18 cellular contexts compared by ENCODE assay signal in genomic region chr18:10033038-10033437, GRCh38.
DNase-seq lines count a peak whose midpoint lies in the region; TF ChIP-seq lines count a peak whose summit lies in the region.
"Had no signal": no experiment of that assay in that cellular context is flagged by ENCODE, and none has a peak within 500 bp of the region (broad histone marks: within the 10 kb centered on the region; RNA-seq: fewer than 3 reads in every experiment).

No MANE protein-coding gene starts in this region.

- peaks cover 0 to 1% of the 10 kb centered on the region in 2 donors for H3K36me3 Mint-ChIP-seq in CD14-positive monocyte

- TF ChIP-seq CTCF in CD14-positive monocyte (IDR thresholded peaks at IDR 0.05) (no peak), esophagus muscularis mucosa (IDR thresholded peaks at IDR 0.05) (no peak)

- H2BK12ac ChIP-seq in neuronal stem cell (ENCODE audit: low read length): no peak overlapping the region

- no peak overlapping the region for H3K23ac ChIP-seq in neuronal stem cell (ENCODE audit: low read depth, low read length, poor library complexity)

- H3K4me1 ChIP-seq in esophagus muscularis mucosa (peaks cover 10 to 22% (median 15%) of the 10 kb centered on the region in 4 donors), neuronal stem cell (ENCODE audit: control insufficient read depth in 2 of 2, insufficient read depth in 1 of 2, low read depth in 1 of 2, low read length in 2 of 2) (peaks cover 0 to 11% of the 10 kb centered on the region in 2 donors)
- H3K4me1 ChIP-seq: parathyroid adenoma had no signal

- H3K4me2 ChIP-seq in neuronal stem cell (ENCODE audit: insufficient read depth, low read length, poor library complexity, severe bottlenecking): no peak overlapping the region

- intact Hi-C loops in CD14-positive monocyte (cut with micrococcal nuclease) (no loop called here), esophagus muscularis mucosa (cut with DNase I) (no loop called here)

- TF ChIP-seq POLR2A in esophagus muscularis mucosa (IDR thresholded peaks at IDR 0.05; ENCODE audit: low read depth): no peak

- no peak overlapping the region for H2BK15ac ChIP-seq in neuronal stem cell (ENCODE audit: low read length)

- TF ChIP-seq EP300 in esophagus muscularis mucosa (IDR thresholded peaks at IDR 0.05): no peak

- H2AFZ ChIP-seq in neuronal stem cell (ENCODE audit: low read length): no peak overlapping the region

- H3K18ac ChIP-seq in neuronal stem cell (ENCODE audit: low read length): no peak overlapping the region

- H3K79me1 ChIP-seq in neuronal stem cell (ENCODE audit: low read depth, low read length): no peaks in the 10 kb centered on the region

- H3K9me3 ChIP-seq in esophagus muscularis mucosa (no peaks in the 10 kb centered on the region), neuronal stem cell (replicated peaks in 1 of 2; ENCODE audit: control insufficient read depth in 2 of 2, insufficient read depth in 1 of 2, low read depth in 1 of 2, low read length in 2 of 2) (peaks cover 0 to 6% of the 10 kb centered on the region in 2 donors)

- H3K36me3 ChIP-seq in esophagus muscularis mucosa (no peaks in the 10 kb centered on the region), neuronal stem cell (replicated peaks in 1 of 2; ENCODE audit: control insufficient read depth in 2 of 2, insufficient read depth in 2 of 2, low read length in 2 of 2) (no peaks in the 10 kb centered on the region)

- H3K27me3 ChIP-seq in esophagus muscularis mucosa (peaks cover 0 to 6% (median 0%) of the 10 kb centered on the region in 4 donors), neuronal stem cell (ENCODE audit: control insufficient read depth in 3 of 3, insufficient read depth in 3 of 3, low read depth in 1 of 3, low read length in 3 of 3) (no peaks in the 10 kb centered on the region)

- H3K27ac ChIP-seq in esophagus muscularis mucosa (replicated peaks in 1 of 4): peak overlapping the region in 1 of 4 donors; percentile 27
- no peak overlapping the region for H3K27ac ChIP-seq in neuronal stem cell (replicated peaks; ENCODE audit: low read length)
- H3K27ac ChIP-seq: epithelial cell of prostate, parathyroid adenoma had no signal

- peaks cover 0 to 2% (median 0%) of the 10 kb centered on the region in 7 donors for H3K9me3 Mint-ChIP-seq in CD14-positive monocyte

- no peak overlapping the region for H2BK120ac ChIP-seq in neuronal stem cell (ENCODE audit: low read depth, low read length)

- peak overlapping the region; percentile 71 to 77 for H3K4me3 Mint-ChIP-seq in CD14-positive monocyte

- H4K91ac ChIP-seq in neuronal stem cell (ENCODE audit: low read depth, low read length, poor library complexity): no peak overlapping the region

- peak overlapping the region; percentile 65 to 91 (median 86) for H3K27ac Mint-ChIP-seq in CD14-positive monocyte

- H2BK5ac ChIP-seq in neuronal stem cell (ENCODE audit: low read length): peak overlapping the region; percentile 26

- H3K4ac ChIP-seq in neuronal stem cell (ENCODE audit: low read length): no peak overlapping the region

- DNase-seq in CD14-positive monocyte (ENCODE audit: low spot score): no peak
- DNase-seq in KG1 (lab: John Stamatoyannopoulos, UW): peak; percentile 45
- no peak for DNase-seq in esophagus muscularis mucosa (ENCODE audit: extremely low spot score)
- no peak for DNase-seq in neuronal stem cell (ENCODE audit: low spot score)
- no peak for DNase-seq in activated effector memory CD4-positive, alpha-beta T cell treated with Interleukin-2 at 50 U/mL for 16 hours
- no peak for DNase-seq in NCI-H2107 (lab: John Stamatoyannopoulos, UW)
- DNase-seq in NCI-H526 treated with DMSO at 0.1 percent for 48 hours (lab: John Stamatoyannopoulos, UW): no peak
- no peak for DNase-seq in NCI-H1092 (lab: John Stamatoyannopoulos, UW)
- DNase-seq: activated CD4-positive, CD25-positive, alpha-beta regulatory T cell treated with anti-CD3 and anti-CD28 coated beads, Interleukin-2, amount 50 U/mL, for 72 hours; activated effector memory CD4-positive, alpha-beta T cell treated with anti-CD3 and anti-CD28 coated beads, Interleukin-2, amount 50 U/mL, for 16 hours; AML-193; central memory CD4-positive, alpha-beta T cell; DMS79 treated with DMSO at 0.1 percent for 48 hours; NCI-H1105; SW 1271 had no signal

- peaks cover 4 to 6% (median 4%) of the 10 kb centered on the region in 3 donors for H3K27me3 Mint-ChIP-seq in CD14-positive monocyte (ENCODE audit: low read depth in 3 of 3)

- H3K9ac ChIP-seq in neuronal stem cell (ENCODE audit: low read depth, low read length, poor library complexity): no peak overlapping the region
- H3K9ac ChIP-seq: parathyroid adenoma had no signal

- peak overlapping the region in 3 of 4 donors; percentile 32 to 46 (median 33) for H3K4me3 ChIP-seq in esophagus muscularis mucosa
- H3K4me3 ChIP-seq in neuronal stem cell (ENCODE audit: low read length in 2 of 2): no peak overlapping the region
- H3K4me3 ChIP-seq: lung had no signal

- peaks cover 15% of the 10 kb centered on the region for H3K4me1 Mint-ChIP-seq in CD14-positive monocyte

- no peak overlapping the region for H3K14ac ChIP-seq in neuronal stem cell (ENCODE audit: low read length)

- WGBS in esophagus muscularis mucosa: 64% methylated on average over 9 of the region's 9 CpGs
- no CpG with 5 or more reads among the region's 9 CpGs for WGBS in neuronal stem cell (ENCODE audit: extremely low coverage in 2 of 2, insufficient read length in 2 of 2, insufficient replicate concordance in 1 of 2), 2 donors

- H2AK5ac ChIP-seq in neuronal stem cell (ENCODE audit: low read depth, low read length): no peak overlapping the region

- H4K8ac ChIP-seq in neuronal stem cell (ENCODE audit: low read depth, low read length): no peak overlapping the region

Comparison
In these comparisons a context has a peak if more than half of its experiments do, and no peak if none do; other contexts are left out.
1. H3K4me3 ChIP-seq: peak in esophagus muscularis mucosa (3 of 4); none in neuronal stem cell (0 of 2).